ENCODE assay signal across 3 cellular contexts in the genomic region with DNA sequence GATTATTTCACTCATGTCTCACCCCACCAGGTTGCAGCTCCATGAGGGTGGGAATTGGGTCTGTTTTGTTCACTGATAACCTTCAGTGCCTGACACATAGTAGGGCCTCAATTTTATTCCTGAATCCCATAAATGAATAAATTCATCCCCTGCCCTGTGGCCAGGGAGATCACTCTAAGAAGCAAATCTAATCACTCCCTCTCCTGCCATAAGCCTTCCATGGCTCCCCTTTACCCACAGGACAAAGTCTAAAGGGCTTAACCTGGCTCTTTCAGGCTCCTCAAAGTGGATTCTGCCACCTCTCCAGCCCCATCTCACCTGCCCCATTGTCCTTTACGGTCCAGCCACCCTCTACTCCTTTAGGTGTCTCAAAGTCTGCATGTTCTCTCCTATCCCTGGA.
TF ChIP-seq lines count a peak whose summit lies in the region.

No MANE protein-coding gene starts in this region.

TF ChIP-seq in A549, 52 proteins besides CTCF, POLR2A, EP300 and RAD21:
- TF ChIP-seq MAZ (IDR thresholded peaks at IDR 0.05; ENCODE audit: borderline replicate concordance, low read depth, low read length), result no peak
- TF ChIP-seq PHF8 (IDR thresholded peaks at IDR 0.05; ENCODE audit: borderline replicate concordance, low read depth), result no peak

TF ChIP-seq in IMR-90, 13 proteins besides CTCF, POLR2A, EP300 and RAD21:
- TF ChIP-seq CHD1 (IDR thresholded peaks at IDR 0.05; ENCODE audit: low read depth, low read length) (no peak), NFE2L2 (IDR thresholded peaks at IDR 0.05; ENCODE audit: low read depth, low read length) (no peak), SMC3 (IDR thresholded peaks at IDR 0.05; ENCODE audit: low read depth, low read length) (no peak), RCOR1 (IDR thresholded peaks at IDR 0.05; ENCODE audit: insufficient replicate concordance, low read length) (no peak), CEBPB (IDR thresholded peaks at IDR 0.05; ENCODE audit: low read depth, low read length) (no peak), FOS (IDR thresholded peaks at IDR 0.05; ENCODE audit: low read depth, low read length) (no peak), MAZ (IDR thresholded peaks at IDR 0.05; ENCODE audit: borderline replicate concordance, low read depth, low read length) (no peak), BHLHE40 (IDR thresholded peaks at IDR 0.05; ENCODE audit: low read depth, low read length) (no peak), RFX5 (IDR thresholded peaks at IDR 0.05; ENCODE audit: low read depth, low read length) (no peak), MAFK (IDR thresholded peaks at IDR 0.05; ENCODE audit: low read depth, low read length) (no peak), MXI1 (IDR thresholded peaks at IDR 0.05; ENCODE audit: borderline replicate concordance, low read depth, low read length) (no peak)
- TF ChIP-seq, protein P1, sequence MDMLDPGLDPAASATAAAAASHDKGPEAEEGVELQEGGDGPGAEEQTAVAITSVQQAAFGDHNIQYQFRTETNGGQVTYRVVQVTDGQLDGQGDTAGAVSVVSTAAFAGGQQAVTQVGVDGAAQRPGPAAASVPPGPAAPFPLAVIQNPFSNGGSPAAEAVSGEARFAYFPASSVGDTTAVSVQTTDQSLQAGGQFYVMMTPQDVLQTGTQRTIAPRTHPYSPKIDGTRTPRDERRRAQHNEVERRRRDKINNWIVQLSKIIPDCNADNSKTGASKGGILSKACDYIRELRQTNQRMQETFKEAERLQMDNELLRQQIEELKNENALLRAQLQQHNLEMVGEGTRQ (IDR thresholded peaks at IDR 0.05; ENCODE audit: low read depth, low read length), result no peak
- TF ChIP-seq, protein P2, sequence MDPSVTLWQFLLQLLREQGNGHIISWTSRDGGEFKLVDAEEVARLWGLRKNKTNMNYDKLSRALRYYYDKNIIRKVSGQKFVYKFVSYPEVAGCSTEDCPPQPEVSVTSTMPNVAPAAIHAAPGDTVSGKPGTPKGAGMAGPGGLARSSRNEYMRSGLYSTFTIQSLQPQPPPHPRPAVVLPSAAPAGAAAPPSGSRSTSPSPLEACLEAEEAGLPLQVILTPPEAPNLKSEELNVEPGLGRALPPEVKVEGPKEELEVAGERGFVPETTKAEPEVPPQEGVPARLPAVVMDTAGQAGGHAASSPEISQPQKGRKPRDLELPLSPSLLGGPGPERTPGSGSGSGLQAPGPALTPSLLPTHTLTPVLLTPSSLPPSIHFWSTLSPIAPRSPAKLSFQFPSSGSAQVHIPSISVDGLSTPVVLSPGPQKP (IDR thresholded peaks at IDR 0.05; ENCODE audit: borderline replicate concordance, low read depth, low read length), result no peak

TF ChIP-seq in HepG2, 621 proteins besides CTCF, POLR2A, EP300 and RAD21 (continues in another document):
- TF ChIP-seq EEA1 (CRISPR knock-in tag; IDR thresholded peaks at IDR 0.05; ENCODE audit: borderline replicate concordance) (0 out of 2 replicates have a peak, but pooled peaks have one; percentile 24), ZMYM3 (CRISPR knock-in tag; IDR thresholded peaks at IDR 0.05) (peak; percentile 45; the same call in 1 of the 2 replicates), NONO (IDR thresholded peaks at IDR 0.05) (no peak), NONO (CRISPR knock-in tag; conservative IDR thresholded peaks at IDR 0.05) (no peak), ZNF34 (CRISPR knock-in tag; IDR thresholded peaks at IDR 0.05; ENCODE audit: borderline replicate concordance) (no peak), POGZ (CRISPR knock-in tag; IDR thresholded peaks at IDR 0.05) (no peak), RORA (CRISPR knock-in tag; IDR thresholded peaks at IDR 0.05) (no peak), ZNF572 (CRISPR knock-in tag; IDR thresholded peaks at IDR 0.05) (no peak), ZNF615 (CRISPR knock-in tag; IDR thresholded peaks at IDR 0.05; ENCODE audit: borderline replicate concordance) (0 out of 2 replicates have a peak, but pooled peaks have one; percentile 20), DNMT1 (CRISPR knock-in tag; IDR thresholded peaks at IDR 0.05) (no peak), MXI1 (IDR thresholded peaks at IDR 0.05; ENCODE audit: borderline replicate concordance, low read depth, low read length) (no peak), ZSCAN9 (CRISPR knock-in tag; IDR thresholded peaks at IDR 0.05; ENCODE audit: borderline replicate concordance) (no peak), SALL1 (CRISPR knock-in tag; IDR thresholded peaks at IDR 0.05) (no peak), HHEX (CRISPR knock-in tag; IDR thresholded peaks at IDR 0.05) (no peak), ZNF782 (CRISPR knock-in tag; IDR thresholded peaks at IDR 0.05; ENCODE audit: borderline replicate concordance) (no peak), RBAK (CRISPR knock-in tag; IDR thresholded peaks at IDR 0.05) (no peak), HNF4A (CRISPR knock-in tag; IDR thresholded peaks at IDR 0.05) (peak; percentile 42), FOSL1 (CRISPR knock-in tag; IDR thresholded peaks at IDR 0.05; ENCODE audit: borderline replicate concordance) (no peak), SKI (IDR thresholded peaks at IDR 0.05; ENCODE audit: partially characterized antibody) (no peak), ZC3H13 (CRISPR knock-in tag; IDR thresholded peaks at IDR 0.05) (no peak), ZNF446 (CRISPR knock-in tag; IDR thresholded peaks at IDR 0.05) (no peak), ZKSCAN5 (CRISPR knock-in tag; IDR thresholded peaks at IDR 0.05) (0 out of 2 replicates have a peak, but pooled peaks have one; percentile 40), ZNF879 (CRISPR knock-in tag; IDR thresholded peaks at IDR 0.05) (no peak), RARG (CRISPR knock-in tag; IDR thresholded peaks at IDR 0.05; ENCODE audit: low read depth) (no peak), ZNF577 (CRISPR knock-in tag; IDR thresholded peaks at IDR 0.05; ENCODE audit: borderline replicate concordance, low read depth) (no peak), SNAPC2 (CRISPR knock-in tag; IDR thresholded peaks at IDR 0.05) (no peak), ZNF484 (CRISPR knock-in tag; IDR thresholded peaks at IDR 0.05; ENCODE audit: borderline replicate concordance, low read depth) (no peak)
- TF ChIP-seq, protein P1 (IDR thresholded peaks at IDR 0.05; ENCODE audit: low read depth, low read length), result no peak
- TF ChIP-seq, protein P1 (CRISPR knock-in tag; IDR thresholded peaks at IDR 0.05; ENCODE audit: borderline replicate concordance), result no peak
- TF ChIP-seq, protein P3, sequence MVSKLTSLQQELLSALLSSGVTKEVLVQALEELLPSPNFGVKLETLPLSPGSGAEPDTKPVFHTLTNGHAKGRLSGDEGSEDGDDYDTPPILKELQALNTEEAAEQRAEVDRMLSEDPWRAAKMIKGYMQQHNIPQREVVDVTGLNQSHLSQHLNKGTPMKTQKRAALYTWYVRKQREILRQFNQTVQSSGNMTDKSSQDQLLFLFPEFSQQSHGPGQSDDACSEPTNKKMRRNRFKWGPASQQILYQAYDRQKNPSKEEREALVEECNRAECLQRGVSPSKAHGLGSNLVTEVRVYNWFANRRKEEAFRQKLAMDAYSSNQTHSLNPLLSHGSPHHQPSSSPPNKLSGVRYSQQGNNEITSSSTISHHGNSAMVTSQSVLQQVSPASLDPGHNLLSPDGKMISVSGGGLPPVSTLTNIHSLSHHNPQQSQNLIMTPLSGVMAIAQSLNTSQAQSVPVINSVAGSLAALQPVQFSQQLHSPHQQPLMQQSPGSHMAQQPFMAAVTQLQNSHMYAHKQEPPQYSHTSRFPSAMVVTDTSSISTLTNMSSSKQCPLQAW (CRISPR knock-in tag; IDR thresholded peaks at IDR 0.05), result 0 out of 2 replicates have a peak, but pooled peaks have one; percentile 33
- TF ChIP-seq, protein P4, sequence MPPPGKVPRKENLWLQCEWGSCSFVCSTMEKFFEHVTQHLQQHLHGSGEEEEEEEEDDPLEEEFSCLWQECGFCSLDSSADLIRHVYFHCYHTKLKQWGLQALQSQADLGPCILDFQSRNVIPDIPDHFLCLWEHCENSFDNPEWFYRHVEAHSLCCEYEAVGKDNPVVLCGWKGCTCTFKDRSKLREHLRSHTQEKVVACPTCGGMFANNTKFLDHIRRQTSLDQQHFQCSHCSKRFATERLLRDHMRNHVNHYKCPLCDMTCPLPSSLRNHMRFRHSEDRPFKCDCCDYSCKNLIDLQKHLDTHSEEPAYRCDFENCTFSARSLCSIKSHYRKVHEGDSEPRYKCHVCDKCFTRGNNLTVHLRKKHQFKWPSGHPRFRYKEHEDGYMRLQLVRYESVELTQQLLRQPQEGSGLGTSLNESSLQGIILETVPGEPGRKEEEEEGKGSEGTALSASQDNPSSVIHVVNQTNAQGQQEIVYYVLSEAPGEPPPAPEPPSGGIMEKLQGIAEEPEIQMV (CRISPR knock-in tag; IDR thresholded peaks at IDR 0.05; ENCODE audit: low read depth), result 0 out of 2 replicates have a peak, but pooled peaks have one; percentile 32
- TF ChIP-seq, protein P5, sequence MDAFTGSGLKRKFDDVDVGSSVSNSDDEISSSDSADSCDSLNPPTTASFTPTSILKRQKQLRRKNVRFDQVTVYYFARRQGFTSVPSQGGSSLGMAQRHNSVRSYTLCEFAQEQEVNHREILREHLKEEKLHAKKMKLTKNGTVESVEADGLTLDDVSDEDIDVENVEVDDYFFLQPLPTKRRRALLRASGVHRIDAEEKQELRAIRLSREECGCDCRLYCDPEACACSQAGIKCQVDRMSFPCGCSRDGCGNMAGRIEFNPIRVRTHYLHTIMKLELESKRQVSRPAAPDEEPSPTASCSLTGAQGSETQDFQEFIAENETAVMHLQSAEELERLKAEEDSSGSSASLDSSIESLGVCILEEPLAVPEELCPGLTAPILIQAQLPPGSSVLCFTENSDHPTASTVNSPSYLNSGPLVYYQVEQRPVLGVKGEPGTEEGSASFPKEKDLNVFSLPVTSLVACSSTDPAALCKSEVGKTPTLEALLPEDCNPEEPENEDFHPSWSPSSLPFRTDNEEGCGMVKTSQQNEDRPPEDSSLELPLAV (CRISPR knock-in tag; conservative IDR thresholded peaks at IDR 0.05; ENCODE audit: low read depth), result no peak
- TF ChIP-seq, protein P6, sequence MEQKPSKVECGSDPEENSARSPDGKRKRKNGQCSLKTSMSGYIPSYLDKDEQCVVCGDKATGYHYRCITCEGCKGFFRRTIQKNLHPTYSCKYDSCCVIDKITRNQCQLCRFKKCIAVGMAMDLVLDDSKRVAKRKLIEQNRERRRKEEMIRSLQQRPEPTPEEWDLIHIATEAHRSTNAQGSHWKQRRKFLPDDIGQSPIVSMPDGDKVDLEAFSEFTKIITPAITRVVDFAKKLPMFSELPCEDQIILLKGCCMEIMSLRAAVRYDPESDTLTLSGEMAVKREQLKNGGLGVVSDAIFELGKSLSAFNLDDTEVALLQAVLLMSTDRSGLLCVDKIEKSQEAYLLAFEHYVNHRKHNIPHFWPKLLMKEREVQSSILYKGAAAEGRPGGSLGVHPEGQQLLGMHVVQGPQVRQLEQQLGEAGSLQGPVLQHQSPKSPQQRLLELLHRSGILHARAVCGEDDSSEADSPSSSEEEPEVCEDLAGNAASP (CRISPR knock-in tag; IDR thresholded peaks at IDR 0.05; ENCODE audit: borderline replicate concordance), result no peak
- TF ChIP-seq, protein P7, sequence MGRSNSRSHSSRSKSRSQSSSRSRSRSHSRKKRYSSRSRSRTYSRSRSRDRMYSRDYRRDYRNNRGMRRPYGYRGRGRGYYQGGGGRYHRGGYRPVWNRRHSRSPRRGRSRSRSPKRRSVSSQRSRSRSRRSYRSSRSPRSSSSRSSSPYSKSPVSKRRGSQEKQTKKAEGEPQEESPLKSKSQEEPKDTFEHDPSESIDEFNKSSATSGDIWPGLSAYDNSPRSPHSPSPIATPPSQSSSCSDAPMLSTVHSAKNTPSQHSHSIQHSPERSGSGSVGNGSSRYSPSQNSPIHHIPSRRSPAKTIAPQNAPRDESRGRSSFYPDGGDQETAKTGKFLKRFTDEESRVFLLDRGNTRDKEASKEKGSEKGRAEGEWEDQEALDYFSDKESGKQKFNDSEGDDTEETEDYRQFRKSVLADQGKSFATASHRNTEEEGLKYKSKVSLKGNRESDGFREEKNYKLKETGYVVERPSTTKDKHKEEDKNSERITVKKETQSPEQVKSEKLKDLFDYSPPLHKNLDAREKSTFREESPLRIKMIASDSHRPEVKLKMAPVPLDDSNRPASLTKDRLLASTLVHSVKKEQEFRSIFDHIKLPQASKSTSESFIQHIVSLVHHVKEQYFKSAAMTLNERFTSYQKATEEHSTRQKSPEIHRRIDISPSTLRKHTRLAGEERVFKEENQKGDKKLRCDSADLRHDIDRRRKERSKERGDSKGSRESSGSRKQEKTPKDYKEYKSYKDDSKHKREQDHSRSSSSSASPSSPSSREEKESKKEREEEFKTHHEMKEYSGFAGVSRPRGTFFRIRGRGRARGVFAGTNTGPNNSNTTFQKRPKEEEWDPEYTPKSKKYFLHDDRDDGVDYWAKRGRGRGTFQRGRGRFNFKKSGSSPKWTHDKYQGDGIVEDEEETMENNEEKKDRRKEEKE (IDR thresholded peaks at IDR 0.05), result no peak
